ENCODE assay signal across 21 cellular contexts in genomic region chr3:184576457-184577240, GRCh38. TPM values are rescaled to one million over a fixed set of nuclear protein-coding genes. Genes with fewer than 3 reads are reported as not detected.
"Had no signal": no experiment of that assay in that cellular context is flagged by ENCODE, and none has a peak within 500 bp of the region (broad histone marks: within the 10 kb centered on the region; RNA-seq: fewer than 3 reads in every experiment).

No MANE protein-coding gene starts in this region.

- DNase-seq: erythroblast; foreskin keratinocyte; head of caudate nucleus; hippocampal formation; left colon; left ventricle myocardium superior; naive thymus-derived CD8-positive, alpha-beta T cell; psoas muscle; retina; right lobe of liver; stimulated activated CD4-positive, alpha-beta T cell treated with anti-CD3 and anti-CD28 coated beads, Interleukin-4, amount 100 ng/mL, for 1 hour; stimulated activated CD8-positive, alpha-beta memory T cell treated with anti-CD3 and anti-CD28 coated beads, Interleukin-4, amount 100 ng/mL, for 48 hours; stomach; transverse colon; uterus had no signal

- H3K4me3 ChIP-seq: lung, mucosa of descending colon, psoas muscle, right lobe of liver, stomach, thoracic aorta, transverse colon, uterus had no signal

- H3K4me1 ChIP-seq: foreskin keratinocyte, psoas muscle had no signal

- FAIRE-seq: endothelial cell of umbilical vein had no signal

- H3K9me3 ChIP-seq: mucosa of descending colon, psoas muscle, right lobe of liver, stomach, thoracic aorta, transverse colon, uterus had no signal

- H3K27me3 ChIP-seq: foreskin keratinocyte, right lobe of liver, stomach, transverse colon, uterus had no signal

- H3K27ac Mint-ChIP-seq: dendritic cell treated with granulocyte-macrophage colony-stimulating factor and Interleukin-4, amounts not matched to agents 40 ng/mL and 50 ng/mL, for 4 days; naive thymus-derived CD8-positive, alpha-beta T cell; stimulated activated memory B cell treated with anti-CD40 and anti-IgM and Interleukin-4, amounts not matched to agents 10 μg/mL and 1 μg/mL and 100 μg/mL, for 72 hours had no signal

- ATAC-seq: foreskin keratinocyte; left colon; left ventricle myocardium superior; mucosa of descending colon; naive thymus-derived CD8-positive, alpha-beta T cell; psoas muscle; right lobe of liver; stimulated activated memory B cell treated with anti-CD40 and anti-IgM and Interleukin-4, amounts not matched to agents 10 μg/mL and 1 μg/mL and 100 μg/mL, for 72 hours had no signal

- H3K36me3 Mint-ChIP-seq: stimulated activated memory B cell treated with anti-CD40 and anti-IgM and Interleukin-4, amounts not matched to agents 10 μg/mL and 1 μg/mL and 100 μg/mL, for 72 hours had no signal

- H3K36me3 ChIP-seq: right lobe of liver, thoracic aorta, transverse colon, uterus had no signal

- H3K4me1 Mint-ChIP-seq: naive thymus-derived CD8-positive, alpha-beta T cell had no signal

- H3K27ac ChIP-seq: foreskin keratinocyte, psoas muscle, right lobe of liver, stomach, thoracic aorta had no signal

- H3K4me3 Mint-ChIP-seq: dendritic cell treated with granulocyte-macrophage colony-stimulating factor and Interleukin-4, amounts not matched to agents 40 ng/mL and 50 ng/mL, for 4 days; naive thymus-derived CD8-positive, alpha-beta T cell; stimulated activated memory B cell treated with anti-CD40 and anti-IgM and Interleukin-4, amounts not matched to agents 10 μg/mL and 1 μg/mL and 100 μg/mL, for 72 hours had no signal

- H3K9me3 Mint-ChIP-seq: dendritic cell treated with granulocyte-macrophage colony-stimulating factor and Interleukin-4, amounts not matched to agents 40 ng/mL and 50 ng/mL, for 4 days; naive thymus-derived CD8-positive, alpha-beta T cell; stimulated activated memory B cell treated with anti-CD40 and anti-IgM and Interleukin-4, amounts not matched to agents 10 μg/mL and 1 μg/mL and 100 μg/mL, for 72 hours had no signal

RNA-seq across cellular contexts. Expression of gene EPHB3, which starts 15.1 kb away (rescaled TPM):
- total RNA-seq: endothelial cell of umbilical vein; naive thymus-derived CD8-positive, alpha-beta T cell had no signal
